ENCODE assay signal across 13 cellular contexts in genomic region chr3:41836360-41837134, GRCh38.
A peak's percentile ranks its signal among the peaks of the same experiment; 100 is the strongest.
DNase-seq lines count a peak whose midpoint lies in the region; ATAC-seq and TF ChIP-seq lines count a peak whose summit lies in the region.
"Had no signal": no experiment of that assay in that cellular context is flagged by ENCODE, and none has a peak within 500 bp of the region (broad histone marks: within the 10 kb centered on the region; RNA-seq: fewer than 3 reads in every experiment).

No MANE protein-coding gene starts in this region.

- CTCF ChIA-PET in GM10248 (lab: Yijun Ruan, JAX), result no interaction called here
- CTCF ChIA-PET in A673 (lab: Charles Lee), result no interaction called here

- H3K4me1 ChIP-seq in A673 (ENCODE audit: insufficient read depth, low read length, poor library complexity, severe bottlenecking), result no peaks in the 10 kb centered on the region
- H3K4me1 ChIP-seq: left ventricle myocardium inferior had no signal

- TF ChIP-seq CTCF in GM10248 (IDR thresholded peaks at IDR 0.05; ENCODE audit: control extremely low read depth, extremely low read depth, low read depth, missing control alignments), result no peak
- no peak for TF ChIP-seq CTCF in A673 (conservative IDR thresholded peaks at IDR 0.05; ENCODE audit: low read depth, low read length)

- intact Hi-C loops in A673 (cut with micrococcal nuclease; ENCODE audit: unreplicated experiment), result no loop called here

- no peak overlapping the region for H3K27ac ChIP-seq in A673 (ENCODE audit: low read depth, low read length, poor library complexity, severe bottlenecking)
- H3K27ac ChIP-seq: left ventricle myocardium inferior had no signal

- BruUV-seq in A673 (replicated peaks; lab: Mats Ljungman, UMichigan), result no TSS peak

- POLR2A ChIA-PET in GM10248 (lab: Yijun Ruan, JAX) (no interaction called here), A673 (lab: Charles Lee; ENCODE audit: low non-redundant PET) (no interaction called here)

- ATAC-seq in GM18858 (IDR thresholded peaks at IDR 0.05; ENCODE audit: unreplicated experiment), result peak; percentile 71
- peak; percentile 82 for ATAC-seq in HG03103 (IDR thresholded peaks at IDR 0.05; ENCODE audit: low read depth, unreplicated experiment)
- ATAC-seq: CD8-positive, alpha-beta T cell; T-helper 17 cell had no signal

- H3K9me3 ChIP-seq in A673 (ENCODE audit: low read depth, low read length, poor library complexity, severe bottlenecking), result no peaks in the 10 kb centered on the region

- H3K36me3 ChIP-seq in A673 (ENCODE audit: insufficient read depth, low read length, poor library complexity, severe bottlenecking), result no peaks in the 10 kb centered on the region
- H3K36me3 ChIP-seq: left ventricle myocardium inferior had no signal

- H3K27me3 ChIP-seq in A673 (replicated peaks; ENCODE audit: insufficient read depth, low read depth, low read length, poor library complexity), result no peaks in the 10 kb centered on the region

- no peak overlapping the region for H3K4me3 ChIP-seq in A673 (ENCODE audit: low read depth, low read length, poor library complexity, severe bottlenecking)
- H3K4me3 ChIP-seq: left ventricle myocardium inferior had no signal

- DNase-seq in GM10248 (ENCODE audit: extremely low spot score), result peak; percentile 12
- DNase-seq in amniotic epithelial cell (ENCODE audit: low read depth), result peak; percentile 43
- DNase-seq in RPMI8226, result no peak
- no peak for DNase-seq in NCI-H128 (lab: John Stamatoyannopoulos, UW; ENCODE audit: unreplicated experiment)
- DNase-seq in DMS53 treated with DMSO at 0.1 percent for 48 hours (lab: John Stamatoyannopoulos, UW; ENCODE audit: unreplicated experiment), result no peak
- no peak for DNase-seq in A673 (ENCODE audit: low spot score)
- DNase-seq: CD8-positive, alpha-beta T cell; effector CD8-positive, alpha-beta T cell; left ventricle myocardium inferior; NCI-H2081 treated with DMSO at 0.1 percent for 48 hours; T-helper 17 cell had no signal

Comparison
In these comparisons a context has a peak if more than half of its experiments do, and no peak if none do; other contexts are left out.
1. DNase-seq: peak in GM10248 (single experiment) and amniotic epithelial cell (single experiment); none in RPMI8226 (single experiment), NCI-H128 (single experiment), DMS53 treated with DMSO at 0.1 percent for 48 hours (single experiment) and A673 (single experiment).